8 cellular contexts compared by ENCODE assay signal in genomic region chr11:43944761-43945311, GRCh38. TPM values are rescaled to one million over a fixed set of nuclear protein-coding genes. Genes with fewer than 3 reads are reported as not detected.
DNase-seq lines count a peak whose midpoint lies in the region; ATAC-seq and TF ChIP-seq lines count a peak whose summit lies in the region.

No MANE protein-coding gene starts in this region.

- no peak for DNase-seq in AG04450 (ENCODE audit: low read depth, low spot score)
- peak; percentile 55 for DNase-seq in GM19238 (ENCODE audit: insufficient read length, low spot score)
- peak; percentile 56 for DNase-seq in NCI-H748 (lab: John Stamatoyannopoulos, UW; ENCODE audit: unreplicated experiment)
- peak; percentile 25 for DNase-seq in activated CD8-positive, alpha-beta memory T cell treated with anti-CD3 and anti-CD28 coated beads, Interleukin-2, amount 50 U/mL, for 24 hours (ENCODE audit: extremely low read depth)
- DNase-seq in epidermal melanocyte (ENCODE audit: insufficient read length, low spot score) = peak; percentile 62
- DNase-seq in myocyte (ENCODE audit: low read depth) = peak; percentile 46
- no peak for DNase-seq in stimulated activated naive B cell treated with anti-CD40 and anti-IgM and Interleukin-4, amounts not matched to agents 10 μg/mL and 1 μg/mL and 100 μg/mL, for 72 hours
- no peak for DNase-seq in middle frontal gyrus (ENCODE audit: extremely low spot score, low spot score)

- H3K27me3 ChIP-seq in AG04450 (ENCODE audit: control insufficient read depth, insufficient read depth, low read length) = peaks cover 57% of the 10 kb centered on the region

- peaks cover 16 to 30% of the 10 kb centered on the region in 2 donors for H3K4me1 Mint-ChIP-seq in stimulated activated naive B cell treated with anti-CD40 and anti-IgM and Interleukin-4, amounts not matched to agents 10 μg/mL and 1 μg/mL and 100 μg/mL, for 72 hours

- POLR2A ChIA-PET in AG04450 (lab: Yijun Ruan, JAX) = no interaction called here

- peak; percentile 78 for TF ChIP-seq CTCF in AG04450 (IDR thresholded peaks at IDR 0.05; ENCODE audit: low read depth, low read length)

- CTCF ChIA-PET in AG04450 (lab: Charles Lee) = interaction anchor here (0.7 to 7.6 kb wide), 11 partner anchors 11 to 93 kb away, joined by 3 to 87 read pairs (median 6); no protein-coding TSS in a partner anchor

- H3K27ac Mint-ChIP-seq in stimulated activated naive B cell treated with anti-CD40 and anti-IgM and Interleukin-4, amounts not matched to agents 10 μg/mL and 1 μg/mL and 100 μg/mL, for 72 hours = peak overlapping the region; percentile 49

- ATAC-seq in stimulated activated naive B cell treated with anti-CD40 and anti-IgM and Interleukin-4, amounts not matched to agents 10 μg/mL and 1 μg/mL and 100 μg/mL, for 72 hours (replicated peaks) = peak; percentile 41 to 54

- H3K4me3 ChIP-seq in AG04450 (ENCODE audit: low read depth, low read length) = no peak overlapping the region

- no peaks in the 10 kb centered on the region; the same call in 1 of the 2 replicates for H3K9me3 ChIP-seq in AG04450 (ENCODE audit: control insufficient read depth, insufficient read depth, low read length)

- H3K9me3 Mint-ChIP-seq in stimulated activated naive B cell treated with anti-CD40 and anti-IgM and Interleukin-4, amounts not matched to agents 10 μg/mL and 1 μg/mL and 100 μg/mL, for 72 hours = no peaks in the 10 kb centered on the region

- peak overlapping the region in 1 of 2 donors; percentile 46 for H3K4me3 Mint-ChIP-seq in stimulated activated naive B cell treated with anti-CD40 and anti-IgM and Interleukin-4, amounts not matched to agents 10 μg/mL and 1 μg/mL and 100 μg/mL, for 72 hours

- H3K27me3 Mint-ChIP-seq in stimulated activated naive B cell treated with anti-CD40 and anti-IgM and Interleukin-4, amounts not matched to agents 10 μg/mL and 1 μg/mL and 100 μg/mL, for 72 hours = peaks cover 63 to 80% of the 10 kb centered on the region in 2 donors

- peaks cover 0 to 3% of the 10 kb centered on the region in 2 donors for H3K36me3 Mint-ChIP-seq in stimulated activated naive B cell treated with anti-CD40 and anti-IgM and Interleukin-4, amounts not matched to agents 10 μg/mL and 1 μg/mL and 100 μg/mL, for 72 hours

- H3K27ac ChIP-seq in AG04450 (ENCODE audit: low read depth, low read length) = no peak overlapping the region

RNA-seq across cellular contexts. Expression of gene C11orf96, which starts 2.4 kb away (rescaled TPM):
- polyA plus RNA-seq in AG04450 (2011; rRNA removed) = 0.87 and 1.2 TPM in 2 replicates
- polyA minus RNA-seq in AG04450 (2011; rRNA and poly(A)+ RNA removed) = 0.46 and 0.52 TPM in 2 replicates
- 0.16 and 5.6 TPM in 2 replicates for total RNA-seq in myocyte
- polyA plus RNA-seq in myocyte (2012) = 1.6 TPM

Comparison
In these comparisons a context has a peak if more than half of its experiments do, and no peak if none do; other contexts are left out.
1. DNase-seq: peak in GM19238 (single experiment), NCI-H748 (single experiment), activated CD8-positive, alpha-beta memory T cell treated with anti-CD3 and anti-CD28 coated beads, Interleukin-2, amount 50 U/mL, for 24 hours (single experiment), epidermal melanocyte (single experiment) and myocyte (single experiment); none in AG04450 (single experiment), stimulated activated naive B cell treated with anti-CD40 and anti-IgM and Interleukin-4, amounts not matched to agents 10 μg/mL and 1 μg/mL and 100 μg/mL, for 72 hours (single experiment) and middle frontal gyrus (single experiment).